Comparison of ENCODE assay signal across 8 cellular contexts in the genomic region with DNA sequence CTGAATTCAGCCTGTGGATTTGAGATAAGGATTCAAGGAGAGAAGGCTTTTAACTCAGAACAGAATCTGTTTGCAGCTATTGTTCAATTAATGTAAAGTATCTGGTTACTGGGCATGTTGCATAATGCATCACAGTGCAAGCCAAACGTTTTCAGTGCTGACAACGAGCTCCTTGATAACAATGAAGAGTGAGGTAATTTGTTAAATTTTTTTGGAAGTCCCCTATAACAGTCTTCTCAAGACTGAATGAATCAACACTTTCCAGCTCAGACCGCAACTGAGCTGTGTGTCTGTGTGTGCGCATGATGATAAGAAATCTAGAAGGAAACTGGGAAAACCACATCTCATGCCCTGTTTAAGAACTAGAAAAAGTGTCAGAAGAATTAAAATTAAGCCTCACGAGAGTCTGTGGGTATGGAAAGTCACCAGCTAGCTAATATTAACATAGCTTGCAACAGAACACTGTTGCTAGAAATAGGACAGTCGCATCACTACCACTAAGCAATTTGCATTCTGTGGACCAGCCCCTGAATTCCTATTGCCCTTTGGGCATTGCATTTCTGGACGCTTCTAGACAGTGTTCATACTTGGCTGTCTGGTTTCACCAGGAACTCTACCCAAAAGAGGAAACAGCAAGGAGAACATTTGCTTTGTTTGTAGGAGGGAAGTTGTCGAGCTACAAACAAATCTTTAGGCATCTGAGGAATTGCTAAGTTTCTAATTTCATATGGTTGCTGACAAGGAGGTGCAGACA. TPM values are rescaled to one million over a fixed set of nuclear protein-coding genes. Genes with fewer than 3 reads are reported as not detected.
A peak's percentile ranks its signal among the peaks of the same experiment; 100 is the strongest.
DNase-seq lines count a peak whose midpoint lies in the region; ATAC-seq and TF ChIP-seq lines count a peak whose summit lies in the region.

No MANE protein-coding gene starts in this region.

- H2AFZ ChIP-seq in SK-N-SH (ENCODE audit: low read depth): peak overlapping the region; percentile 67; the same call in 1 of the 2 replicates

- H3K27me3 Mint-ChIP-seq in MCF 10A (ENCODE audit: insufficient read depth, unreplicated experiment) (peaks cover 10% of the 10 kb centered on the region), chondrocyte (ENCODE audit: low read depth) (peaks cover 18% of the 10 kb centered on the region)

- peak; percentile 57 for ATAC-seq in GM21390 (IDR thresholded peaks at IDR 0.05; ENCODE audit: unreplicated experiment)
- peak; percentile 36 for ATAC-seq in thoracic aorta (ENCODE audit: insufficient number of reproducible peaks, low FRiP score, low read depth)

- TF ChIP-seq RAD21 in SK-N-SH (IDR thresholded peaks at IDR 0.05; ENCODE audit: low read length): peak; percentile 2; the same call in 1 of the 2 replicates

- WGBS in SK-N-SH (ENCODE audit: low lambda C conversion rate): 13% methylated on average over 8 of the region's 8 CpGs

- H3K4me3 ChIP-seq in SK-N-SH (ENCODE audit: low read depth in 2 of 2, low read length in 1 of 2) (peak overlapping the region in 1 of 2 experiments; percentile 37; a peak in 3 of 4 replicates), muscle layer of duodenum (ENCODE audit: low read depth in 1 of 2, low read length in 2 of 2) (peak overlapping the region; percentile 32 to 38), thoracic aorta (peak overlapping the region; percentile 49)

- no peaks in the 10 kb centered on the region for H3F3A ChIP-seq in SK-N-SH (replicated peaks; ENCODE audit: insufficient read depth)

- H3K4me2 ChIP-seq in SK-N-SH: peak overlapping the region; percentile 13; the same call in 1 of the 2 replicates

- CTCF ChIA-PET in SK-N-SH (lab: Yijun Ruan, JAX) (interaction anchor here (1.0 to 2.4 kb wide), 3 partner anchors 10 to 91 kb away, joined by 3 to 13 read pairs (median 6); no protein-coding TSS in a partner anchor), MCF 10A (lab: Yijun Ruan, JAX) (interaction anchor here (1.2 to 2.0 kb wide), 4 partner anchors 9 to 91 kb away, joined by 5 to 13 read pairs (median 7); a partner anchor contains a TSS)

- H3K4me1 ChIP-seq in SK-N-SH (ENCODE audit: control insufficient read depth in 1 of 2, insufficient read depth in 2 of 2, low read depth in 1 of 2, low read length in 1 of 2) (peaks cover 5 to 22% of the 10 kb centered on the region in 2 experiments; a peak in 3 of 4 replicates), muscle layer of duodenum (ENCODE audit: control insufficient read depth in 1 of 2, insufficient read depth in 2 of 2, low read length in 2 of 2) (peaks cover 0 to 11% of the 10 kb centered on the region in 2 donors), thoracic aorta (ENCODE audit: control insufficient read depth in 1 of 2, low read depth in 2 of 2) (peaks cover 9 to 28% of the 10 kb centered on the region in 2 donors)

- H4K20me1 ChIP-seq in SK-N-SH (ENCODE audit: insufficient read depth): no peaks in the 10 kb centered on the region

- POLR2A ChIA-PET in SK-N-SH (lab: Yijun Ruan, JAX) (no interaction called here), MCF 10A (lab: Yijun Ruan, JAX) (interaction anchor here (0.5 to 1.5 kb wide), 6 partner anchors 8 to 89 kb away, joined by 3 to 9 read pairs (median 4); a partner anchor contains a TSS)

- H3K79me2 ChIP-seq in SK-N-SH (ENCODE audit: insufficient read depth): no peaks in the 10 kb centered on the region

- H3K36me3 ChIP-seq in SK-N-SH (replicated peaks in 1 of 2; ENCODE audit: control insufficient read depth in 1 of 2, insufficient read depth in 2 of 2, low read length in 1 of 2) (no peaks in the 10 kb centered on the region), muscle layer of duodenum (ENCODE audit: control insufficient read depth in 1 of 2, insufficient read depth in 2 of 2, low read length in 2 of 2) (no peaks in the 10 kb centered on the region), thoracic aorta (no peaks in the 10 kb centered on the region)

- BruUV-seq in MCF 10A (replicated peaks; lab: Mats Ljungman, UMichigan): no TSS peak

- H3K27ac Mint-ChIP-seq in MCF 10A (ENCODE audit: low read depth, unreplicated experiment) (no peak overlapping the region), chondrocyte (ENCODE audit: unreplicated experiment) (no peak overlapping the region)

- peak in 1 of 2 experiments; percentile 28; a peak in 1 of 4 replicates for TF ChIP-seq EP300 in SK-N-SH (IDR thresholded peaks at IDR 0.05; ENCODE audit: borderline replicate concordance in 1 of 2, low read depth in 1 of 2, low read length in 1 of 2)

- H3K9me2 ChIP-seq in SK-N-SH: no peaks in the 10 kb centered on the region

- H3K9me3 ChIP-seq in SK-N-SH (no peaks in the 10 kb centered on the region), muscle layer of duodenum (ENCODE audit: control insufficient read depth in 1 of 2, low read length in 2 of 2) (no peaks in the 10 kb centered on the region), thoracic aorta (no peaks in the 10 kb centered on the region)

- H3K9me3 Mint-ChIP-seq in MCF 10A (ENCODE audit: unreplicated experiment) (no peaks in the 10 kb centered on the region), chondrocyte (ENCODE audit: low read depth) (no peaks in the 10 kb centered on the region)

- H3K4me3 Mint-ChIP-seq in MCF 10A (ENCODE audit: unreplicated experiment) (no peak overlapping the region), chondrocyte (ENCODE audit: unreplicated experiment) (no peak overlapping the region)

- H3K4me1 Mint-ChIP-seq in MCF 10A (ENCODE audit: insufficient read depth, unreplicated experiment) (peaks cover 7% of the 10 kb centered on the region), chondrocyte (ENCODE audit: low read depth) (peaks cover 8% of the 10 kb centered on the region)

- no peaks in the 10 kb centered on the region; the same call in 1 of the 2 replicates for H3K27me3 ChIP-seq in SK-N-SH (ENCODE audit: insufficient read depth)
- no peaks in the 10 kb centered on the region for H3K27me3 ChIP-seq in muscle layer of duodenum (ENCODE audit: low read depth, low read length)
- no peaks in the 10 kb centered on the region for H3K27me3 ChIP-seq in thoracic aorta (replicated peaks; ENCODE audit: insufficient read depth)

- intact Hi-C loops in MCF 10A (cut with micrococcal nuclease): no loop called here

- H3K36me3 Mint-ChIP-seq in MCF 10A (ENCODE audit: insufficient read depth, unreplicated experiment) (no peaks in the 10 kb centered on the region), chondrocyte (ENCODE audit: low read depth) (no peaks in the 10 kb centered on the region)

- no peak for TF ChIP-seq CTCF in SK-N-SH (IDR thresholded peaks at IDR 0.05)
- no peak for TF ChIP-seq CTCF in MCF 10A (IDR thresholded peaks at IDR 0.05; ENCODE audit: unreplicated experiment)
- TF ChIP-seq CTCF in thoracic aorta (IDR thresholded peaks at IDR 0.05): no peak
- no peak for TF ChIP-seq CTCF in chondrocyte (IDR thresholded peaks at IDR 0.05)

- H3K27ac ChIP-seq in SK-N-SH (ENCODE audit: low read depth in 2 of 2, low read length in 1 of 2) (peak overlapping the region in 1 of 2 experiments; percentile 78; a peak in 2 of 4 replicates), muscle layer of duodenum (ENCODE audit: low read length) (peak overlapping the region; percentile 77), thoracic aorta (peak overlapping the region; percentile 31 to 58)

- H3K9ac ChIP-seq in SK-N-SH: no peak overlapping the region

- DNase-seq in DMS 273 treated with DMSO at 0.1 percent for 48 hours (lab: John Stamatoyannopoulos, UW): peak; percentile 33
- peak in 74 of 76 experiments; percentile 9 to 95 (median 65) for DNase-seq in HUDEP-2 (lab: John Stamatoyannopoulos, UW; ENCODE audit: unreplicated experiment in 76 of 76)
- DNase-seq in SK-N-SH: peak; percentile 38
- DNase-seq in MCF 10A (ENCODE audit: unreplicated experiment): peak; percentile 67
- DNase-seq in thoracic aorta (ENCODE audit: low spot score): no peak
- no peak for DNase-seq in chondrocyte (ENCODE audit: low spot score)

TF ChIP-seq in SK-N-SH, 30 proteins besides CTCF, POLR2A, EP300 and RAD21 (continues in another document):
- TF ChIP-seq RFX5 (IDR thresholded peaks at IDR 0.05; ENCODE audit: low read length) (no peak), SMC3 (IDR thresholded peaks at IDR 0.05; ENCODE audit: low read depth, low read length) (no peak), FOXM1 (IDR thresholded peaks at IDR 0.05; ENCODE audit: low read depth) (no peak), JUND (IDR thresholded peaks at IDR 0.05) (no peak), TAF1 (IDR thresholded peaks at IDR 0.05; ENCODE audit: borderline replicate concordance, low read depth, low read length) (no peak), GATA2 (CRISPR knock-in tag; IDR thresholded peaks at IDR 0.05) (peak; percentile 72), RXRA (IDR thresholded peaks at IDR 0.05; ENCODE audit: borderline replicate concordance, low read depth) (no peak), MEF2A (IDR thresholded peaks at IDR 0.05; ENCODE audit: borderline replicate concordance, low read depth) (no peak), NFIC (IDR thresholded peaks at IDR 0.05; ENCODE audit: borderline replicate concordance) (no peak)
- TF ChIP-seq, protein P1, sequence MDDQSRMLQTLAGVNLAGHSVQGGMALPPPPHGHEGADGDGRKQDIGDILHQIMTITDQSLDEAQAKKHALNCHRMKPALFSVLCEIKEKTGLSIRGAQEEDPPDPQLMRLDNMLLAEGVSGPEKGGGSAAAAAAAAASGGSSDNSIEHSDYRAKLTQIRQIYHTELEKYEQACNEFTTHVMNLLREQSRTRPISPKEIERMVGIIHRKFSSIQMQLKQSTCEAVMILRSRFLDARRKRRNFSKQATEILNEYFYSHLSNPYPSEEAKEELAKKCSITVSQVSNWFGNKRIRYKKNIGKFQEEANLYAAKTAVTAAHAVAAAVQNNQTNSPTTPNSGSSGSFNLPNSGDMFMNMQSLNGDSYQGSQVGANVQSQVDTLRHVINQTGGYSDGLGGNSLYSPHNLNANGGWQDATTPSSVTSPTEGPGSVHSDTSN (IDR thresholded peaks at IDR 0.05): no peak
- TF ChIP-seq, protein P2, sequence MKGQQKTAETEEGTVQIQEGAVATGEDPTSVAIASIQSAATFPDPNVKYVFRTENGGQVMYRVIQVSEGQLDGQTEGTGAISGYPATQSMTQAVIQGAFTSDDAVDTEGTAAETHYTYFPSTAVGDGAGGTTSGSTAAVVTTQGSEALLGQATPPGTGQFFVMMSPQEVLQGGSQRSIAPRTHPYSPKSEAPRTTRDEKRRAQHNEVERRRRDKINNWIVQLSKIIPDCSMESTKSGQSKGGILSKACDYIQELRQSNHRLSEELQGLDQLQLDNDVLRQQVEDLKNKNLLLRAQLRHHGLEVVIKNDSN (IDR thresholded peaks at IDR 0.05; ENCODE audit: borderline replicate concordance, low read depth): no peak

RNA-seq across cellular contexts. Expression of a gene that starts 43.7 kb away (rescaled TPM):
- polyA plus RNA-seq in SK-N-SH (2012; rRNA removed): 35.6 and 48.1 TPM in 2 replicates
- 52.4 and 57.7 TPM in 2 replicates for polyA plus RNA-seq in SK-N-SH (2012; cell fraction: cytosol; rRNA removed)
- 16.6 and 61.3 TPM in 2 replicates for polyA plus RNA-seq in SK-N-SH (2012; cell fraction: nucleus; rRNA removed)
- total RNA-seq in MCF 10A (2022): 52.7 and 61.0 TPM in 2 replicates
- total RNA-seq in thoracic aorta: 10 to 100 TPM; 51.1 to 53.1 TPM
- 62.5 to 79.8 TPM (median 64.3 TPM) in 3 replicates for total RNA-seq in chondrocyte

Comparison
In these comparisons a context has a peak if more than half of its experiments do, and no peak if none do; other contexts are left out.
1. DNase-seq: peak in DMS 273 treated with DMSO at 0.1 percent for 48 hours (single experiment), HUDEP-2 (74 of 76), SK-N-SH (single experiment) and MCF 10A (single experiment); none in thoracic aorta (single experiment) and chondrocyte (single experiment).